18 cellular contexts compared by ENCODE assay signal in genomic region chr2:177318613-177319012, GRCh38.
"Had no signal": no experiment of that assay in that cellular context is flagged by ENCODE, and none has a peak within 500 bp of the region (broad histone marks: within the 10 kb centered on the region; RNA-seq: fewer than 3 reads in every experiment).

No MANE protein-coding gene starts in this region.

- DNase-seq: colonic mucosa; cortex of kidney; effector CD8-positive, alpha-beta T cell; effector memory CD8-positive, alpha-beta T cell; endodermal cell; erythroblast; foreskin keratinocyte; heart right ventricle; hippocampal formation; left cardiac atrium; left lung; left ventricle myocardium superior; lower lobe of right lung; mesenchymal stem cell; mucosa of descending colon; naive B cell had no signal

- H3K4me1 ChIP-seq: left lung, lower lobe of right lung had no signal

- H3K9me3 ChIP-seq: colonic mucosa, gastroesophageal sphincter, heart right ventricle, left lung, lower lobe of right lung, mucosa of descending colon had no signal

- ATAC-seq: effector memory CD8-positive, alpha-beta T cell; esophagus mucosa; foreskin keratinocyte; gastroesophageal sphincter; heart right ventricle; left cardiac atrium; left lung; left ventricle myocardium superior; lower lobe of right lung; mucosa of descending colon had no signal

- H3K4me3 ChIP-seq: colonic mucosa, gastroesophageal sphincter, heart right ventricle, left lung, lower lobe of right lung, mucosa of descending colon had no signal

- H3K27ac ChIP-seq: colonic mucosa, foreskin keratinocyte, gastroesophageal sphincter, heart right ventricle, left lung, lower lobe of right lung had no signal

- H3K36me3 ChIP-seq: colonic mucosa, lower lobe of right lung had no signal

- H3K27me3 ChIP-seq: colonic mucosa, foreskin keratinocyte, gastroesophageal sphincter, heart right ventricle, left lung had no signal
